Comparison of ENCODE assay signal across 11 cellular contexts in genomic region chr4:89586864-89587263, GRCh38.
A peak's percentile ranks its signal among the peaks of the same experiment; 100 is the strongest.
DNase-seq lines count a peak whose midpoint lies in the region; ATAC-seq and TF ChIP-seq lines count a peak whose summit lies in the region.
"Had no signal": no experiment of that assay in that cellular context is flagged by ENCODE, and none has a peak within 500 bp of the region (broad histone marks: within the 10 kb centered on the region; RNA-seq: fewer than 3 reads in every experiment).

No MANE protein-coding gene starts in this region.

- H3K9me3 Mint-ChIP-seq in activated T-cell treated with anti-CD3 and anti-CD28 coated beads, Interleukin-2, amount 50 U/mL, for 4 hours, result peaks cover 3% of the 10 kb centered on the region

- ATAC-seq in GM19397 (IDR thresholded peaks at IDR 0.05; ENCODE audit: unreplicated experiment), result no peak
- no peak for ATAC-seq in activated T-cell treated with anti-CD3 and anti-CD28 coated beads, Interleukin-2, amount 50 U/mL, for 4 hours

- H3K4me1 Mint-ChIP-seq in activated T-cell treated with anti-CD3 and anti-CD28 coated beads, Interleukin-2, amount 50 U/mL, for 4 hours (ENCODE audit: low read depth), result no peaks in the 10 kb centered on the region

- no peak overlapping the region for H3K4me3 ChIP-seq in dorsolateral prefrontal cortex
- H3K4me3 ChIP-seq: thyroid gland had no signal

- peak; percentile 9 for DNase-seq in SIG-M5 treated with dmso at 0.1 percent for 504 hours (lab: John Stamatoyannopoulos, UW; ENCODE audit: unreplicated experiment)
- no peak for DNase-seq in SIG-M5 (lab: John Stamatoyannopoulos, UW)
- peak; percentile 7 for DNase-seq in NCI-H460 (ENCODE audit: extremely low read depth, low read depth)
- no peak for DNase-seq in dorsolateral prefrontal cortex
- peak; percentile 5 for DNase-seq in stromal cell of bone marrow (ENCODE audit: low read depth)
- DNase-seq in NCI-H2029 treated with DMSO at 0.1 percent for 48 hours (lab: John Stamatoyannopoulos, UW), result no peak
- no peak for DNase-seq in activated T-cell treated with anti-CD3 and anti-CD28 coated beads, Interleukin-2, amount 50 U/mL, for 4 hours
- DNase-seq: small intestine, thyroid gland had no signal

- intact Hi-C loops in dorsolateral prefrontal cortex (cut with DNase I), result loop anchor here in 1 of 2 donors (10.0 kb wide), 1 partner anchor 288 kb away; no protein-coding TSS in a partner anchor

- peaks cover 4% of the 10 kb centered on the region for H3K27me3 Mint-ChIP-seq in activated T-cell treated with anti-CD3 and anti-CD28 coated beads, Interleukin-2, amount 50 U/mL, for 4 hours (ENCODE audit: low read depth)

- peak in 45 of 56 donors; percentile 9 to 59 (median 39) for TF ChIP-seq CTCF in dorsolateral prefrontal cortex (IDR thresholded peaks at IDR 0.05 in 54 of 56, conservative IDR thresholded peaks at IDR 0.05 in 2 of 56; ENCODE audit: low read depth in 1 of 56, partially characterized antibody in 56 of 56)

- no peak overlapping the region for H3K4me3 Mint-ChIP-seq in activated T-cell treated with anti-CD3 and anti-CD28 coated beads, Interleukin-2, amount 50 U/mL, for 4 hours
- H3K4me3 Mint-ChIP-seq: activated naive CD8-positive, alpha-beta T cell had no signal

- H3K27ac ChIP-seq in dorsolateral prefrontal cortex, result no peak overlapping the region
- H3K27ac ChIP-seq: thyroid gland had no signal

- H3K27me3 ChIP-seq in dorsolateral prefrontal cortex, result peaks cover 0 to 3% (median 0%) of the 10 kb centered on the region in 45 donors
- H3K27me3 ChIP-seq: thyroid gland had no signal

- no peaks in the 10 kb centered on the region for H3K36me3 Mint-ChIP-seq in activated T-cell treated with anti-CD3 and anti-CD28 coated beads, Interleukin-2, amount 50 U/mL, for 4 hours (ENCODE audit: insufficient read depth)

Comparison
In these comparisons a context has a peak if more than half of its experiments do, and no peak if none do; other contexts are left out.
1. DNase-seq: peak in SIG-M5 treated with dmso at 0.1 percent for 504 hours (single experiment), NCI-H460 (single experiment) and stromal cell of bone marrow (single experiment); none in SIG-M5 (single experiment), dorsolateral prefrontal cortex (0 of 10), NCI-H2029 treated with DMSO at 0.1 percent for 48 hours (single experiment) and activated T-cell treated with anti-CD3 and anti-CD28 coated beads, Interleukin-2, amount 50 U/mL, for 4 hours (single experiment).